Comparison of ENCODE assay signal across 26 cellular contexts in genomic region chr18:55996726-55997125, GRCh38.
DNase-seq lines count a peak whose midpoint lies in the region; ATAC-seq lines count a peak whose summit lies in the region.
"Had no signal": no experiment of that assay in that cellular context is flagged by ENCODE, and none has a peak within 500 bp of the region (broad histone marks: within the 10 kb centered on the region; RNA-seq: fewer than 3 reads in every experiment).

No MANE protein-coding gene starts in this region.

- no peak overlapping the region for H3K18ac ChIP-seq in mesenchymal stem cell (ENCODE audit: low read depth in 1 of 2, low read length in 2 of 2)

- H4K91ac ChIP-seq in mesenchymal stem cell (ENCODE audit: low read length) = no peak overlapping the region

- H3K4me1 ChIP-seq in mesenchymal stem cell (ENCODE audit: control insufficient read depth, insufficient read depth, low read depth, low read length) = peaks cover 3% of the 10 kb centered on the region
- H3K4me1 ChIP-seq: Peyer's patch, psoas muscle had no signal

- DNase-seq in RPMI8226 (peak; percentile 79), mesenchymal stem cell (no peak), KG1 (lab: John Stamatoyannopoulos, UW) (no peak)
- DNase-seq in stimulated activated CD4-positive, alpha-beta T cell treated with anti-CD3 and anti-CD28 coated beads, Interleukin-12 subunit alpha, Interleukin-12 subunit beta, amount 100 ng/mL, for 4 hours = no peak
- DNase-seq: activated CD4-positive, alpha-beta T cell treated with anti-CD3 and anti-CD28 coated beads for 48 hours; activated CD8-positive, alpha-beta memory T cell treated with anti-CD3 and anti-CD28 coated beads for 24 hours; activated effector memory CD4-positive, alpha-beta T cell treated with Interleukin-2 at 50 U/mL for 16 hours; activated T-cell treated with anti-CD3 and anti-CD28 coated beads for 4 hours; Calu3; CD4-positive, CD25-positive, alpha-beta regulatory T cell; DMS79 treated with DMSO at 0.1 percent for 48 hours; effector CD4-positive, alpha-beta T cell; NCI-H2029; NK-92 treated with Interleukin-12 subunit alpha and Interleukin-12 subunit beta, amount 100 ng/mL, for 24 hours; Peyer's patch; psoas muscle; stimulated activated CD4-positive, alpha-beta T cell treated with anti-CD3 and anti-CD28 coated beads, Interleukin-4, amount 100 ng/mL, for 4 hours; T1000; WERI-Rb-1 had no signal

- no peak overlapping the region for H2AFZ ChIP-seq in mesenchymal stem cell (ENCODE audit: low read depth, low read length)

- no peaks in the 10 kb centered on the region for H3K9me3 ChIP-seq in mesenchymal stem cell (ENCODE audit: control insufficient read depth, low read length)
- H3K9me3 ChIP-seq: MG63, Peyer's patch, psoas muscle, SJCRH30 had no signal

- peak overlapping the region; percentile 89 for H3K9ac ChIP-seq in mesenchymal stem cell (ENCODE audit: low read length)

- no peak overlapping the region for H3K4ac ChIP-seq in mesenchymal stem cell (ENCODE audit: low read depth in 1 of 2, low read length in 2 of 2)

- peak overlapping the region in 1 of 2 experiments; percentile 72 for H3K4me3 ChIP-seq in mesenchymal stem cell (ENCODE audit: insufficient read depth in 1 of 2, low read depth in 1 of 2, low read length in 2 of 2)
- H3K4me3 ChIP-seq: MG63, Peyer's patch, psoas muscle had no signal

- 95% methylated on average over 2 of the region's 5 CpGs for WGBS in mesenchymal stem cell

- no peak overlapping the region for H2BK120ac ChIP-seq in mesenchymal stem cell (ENCODE audit: low read depth, low read length)

- H2BK5ac ChIP-seq in mesenchymal stem cell (ENCODE audit: low read depth, low read length, poor library complexity, severe bottlenecking) = no peak overlapping the region

- H3K4me2 ChIP-seq in mesenchymal stem cell (ENCODE audit: low read length, poor library complexity, severe bottlenecking) = no peak overlapping the region

- no peak overlapping the region for H4K8ac ChIP-seq in mesenchymal stem cell (ENCODE audit: low read length)

- peak overlapping the region; percentile 87 for H3K27ac ChIP-seq in cingulate gyrus (ENCODE audit: low read depth, low read length)
- H3K27ac ChIP-seq in mesenchymal stem cell (ENCODE audit: low read length, poor library complexity, severe bottlenecking) = no peak overlapping the region
- peak overlapping the region; percentile 97 for H3K27ac ChIP-seq in temporal lobe (ENCODE audit: low read depth, low read length)
- H3K27ac ChIP-seq: Peyer's patch, psoas muscle, SJCRH30, WERI-Rb-1 had no signal

- H3K79me1 ChIP-seq in mesenchymal stem cell (replicated peaks; ENCODE audit: low read length, poor library complexity, severe bottlenecking) = no peaks in the 10 kb centered on the region

- no peak overlapping the region for H2BK15ac ChIP-seq in mesenchymal stem cell (ENCODE audit: low read depth, poor library complexity, severe bottlenecking)

- H2BK12ac ChIP-seq in mesenchymal stem cell (ENCODE audit: low read length in 2 of 2) = no peak overlapping the region

- H3K14ac ChIP-seq in mesenchymal stem cell (ENCODE audit: low read length in 2 of 2) = no peak overlapping the region

- H2AK5ac ChIP-seq in mesenchymal stem cell (ENCODE audit: low read length, severe bottlenecking) = peak overlapping the region; percentile 22

- no peaks in the 10 kb centered on the region for H3K27me3 ChIP-seq in mesenchymal stem cell (ENCODE audit: control insufficient read depth in 1 of 2, insufficient read depth in 1 of 2, low read length in 2 of 2)
- H3K27me3 ChIP-seq: MG63, Peyer's patch, SJCRH30 had no signal

- ATAC-seq in GM19328 (IDR thresholded peaks at IDR 0.05; ENCODE audit: unreplicated experiment) = no peak
- ATAC-seq: activated naive CD4-positive, alpha-beta T cell treated with anti-CD3 and anti-CD28 coated beads, Interleukin-2, amount 50 U/mL, for 72 hours; left lobe of liver; psoas muscle had no signal

- no peaks in the 10 kb centered on the region for H3K36me3 ChIP-seq in mesenchymal stem cell (ENCODE audit: control insufficient read depth in 1 of 2, insufficient read depth in 2 of 2, low read depth in 1 of 2, low read length in 2 of 2)
- H3K36me3 ChIP-seq: MG63, Peyer's patch, SJCRH30, WERI-Rb-1 had no signal

- no peak overlapping the region for H3K23ac ChIP-seq in mesenchymal stem cell (ENCODE audit: low read length in 2 of 2)
